In genomic region chr10:20863008-20863407, GRCh38 we compare ENCODE assay signal across 31 cellular contexts. TPM values are rescaled to one million over a fixed set of nuclear protein-coding genes. Genes with fewer than 3 reads are reported as not detected.
"Had no signal": no experiment of that assay in that cellular context is flagged by ENCODE, and none has a peak within 500 bp of the region (broad histone marks: within the 10 kb centered on the region; RNA-seq: fewer than 3 reads in every experiment).

No MANE protein-coding gene starts in this region.

- H3K27ac ChIP-seq: adrenal gland, ascending aorta, body of pancreas, brain microvascular endothelial cell, breast epithelium had no signal

- H3K9me3 ChIP-seq: adrenal gland, ascending aorta, body of pancreas, breast epithelium had no signal

- H3K4me1 ChIP-seq: adrenal gland, ascending aorta, body of pancreas, breast epithelium had no signal

- H3K27me3 ChIP-seq: adrenal gland, ascending aorta, body of pancreas, brain microvascular endothelial cell, breast epithelium had no signal

- H3K36me3 ChIP-seq: adrenal gland, ascending aorta, brain microvascular endothelial cell, breast epithelium had no signal

- DNase-seq: activated effector memory CD4-positive, alpha-beta T cell treated with anti-CD3 and anti-CD28 coated beads, Interleukin-2, amount 50 U/mL, for 16 hours; activated effector memory CD4-positive, alpha-beta T cell treated with Interleukin-2 at 50 U/mL for 16 hours; activated gamma-delta T cell; activated gamma-delta T cell treated with Interleukin-2 at 50 U/mL for 16 hours; activated naive CD4-positive, alpha-beta T cell; activated naive CD4-positive, alpha-beta T cell treated with anti-CD3 and anti-CD28 coated beads for 36 hours; activated naive CD4-positive, alpha-beta T cell treated with anti-CD3 and anti-CD28 coated beads, Interleukin-2, amount 10 ng/mL, durations not matched to agents 7 days and 5 days; activated naive CD4-positive, alpha-beta T cell treated with anti-CD3 and anti-CD28 coated beads, Interleukin-2, amount 50 U/mL, for 16 hours; activated naive CD4-positive, alpha-beta T cell treated with Interleukin-2 at 50 U/mL for 16 hours; activated naive CD8-positive, alpha-beta T cell treated with anti-CD3 and anti-CD28 coated beads for 36 hours; activated naive CD8-positive, alpha-beta T cell treated with anti-CD3 and anti-CD28 coated beads, Interleukin-2, amount 10 ng/mL, durations not matched to agents 7 days and 5 days; activated naive CD8-positive, alpha-beta T cell treated with anti-CD3 and anti-CD28 coated beads, Interleukin-2, amount 50 U/mL, for 24 hours; activated T-cell treated with anti-CD3 and anti-CD28 coated beads, Interleukin-2, amount 50 U/mL, for 1 hour; activated T-cell treated with anti-CD3 and anti-CD28 coated beads, Interleukin-2, amount 50 U/mL, for 24 hours; activated T-cell treated with anti-CD3 and anti-CD28 coated beads, Interleukin-2, amount 50 U/mL, for 4 hours; activated T-cell treated with anti-CD3 and anti-CD28 coated beads, Interleukin-2, amount 50 U/mL, for 48 hours; activated T-cell treated with anti-CD3 and anti-CD28 coated beads, Interleukin-2, amount 50 U/mL, for 72 hours; adrenal gland; amniotic stem cell; amygdala; anterior cingulate cortex; aorta; body of pancreas; brain microvascular endothelial cell; caudate nucleus; central memory CD4-positive, alpha-beta T cell; cerebellar nuclear complex had no signal

- ATAC-seq: activated naive CD4-positive, alpha-beta T cell treated with anti-CD3 and anti-CD28 coated beads, Interleukin-2, amount 50 U/mL, for 72 hours; activated naive CD8-positive, alpha-beta T cell treated with anti-CD3 and anti-CD28 coated beads, Interleukin-2, amount 50 U/mL, for 24 hours; activated T-cell treated with anti-CD3 and anti-CD28 coated beads, Interleukin-2, amount 50 U/mL, for 4 hours; activated T-cell treated with anti-CD3 and anti-CD28 coated beads, Interleukin-2, amount 50 U/mL, for 72 hours; activated T-helper 17 cell treated with anti-CD3 and anti-CD28 coated beads, Interleukin-2, amount 50 U/mL, for 72 hours; body of pancreas had no signal

- H3K4me3 ChIP-seq: adrenal gland, ascending aorta, body of pancreas, breast epithelium had no signal

RNA-seq across cellular contexts. Expression of gene NEBL, which starts 34.1 kb away (rescaled TPM):
- total RNA-seq: activated naive CD8-positive, alpha-beta T cell treated with anti-CD3 and anti-CD28 coated beads, Interleukin-2, amount 10 ng/mL, durations not matched to agents 7 days and 5 days; activated T-helper 17 cell treated with anti-CD3 and anti-CD28 coated beads, Interleukin-2, amount 50 U/mL, for 72 hours had no signal
